1 cellular context compared by ENCODE assay signal in genomic region chr3:98581474-98581873, GRCh38.
TF ChIP-seq lines count a peak whose summit lies in the region.

No MANE protein-coding gene starts in this region.

TF ChIP-seq in GM23338, 12 proteins besides CTCF, POLR2A, EP300 and RAD21 (continued from another document):
- TF ChIP-seq ZNF462 (CRISPR knock-in tag; IDR thresholded peaks at IDR 0.05) = no peak
- TF ChIP-seq STAT1 (IDR thresholded peaks at IDR 0.05; ENCODE audit: unreplicated experiment) = no peak
- TF ChIP-seq EZH2phosphoT487 (IDR thresholded peaks at IDR 0.05; ENCODE audit: unreplicated experiment) = no peak
- no peak for TF ChIP-seq JUNB (IDR thresholded peaks at IDR 0.05; ENCODE audit: unreplicated experiment)
- no peak for TF ChIP-seq CREB1 (CRISPR knock-in tag; IDR thresholded peaks at IDR 0.05; ENCODE audit: low read depth)
- no peak for TF ChIP-seq ETS1 (IDR thresholded peaks at IDR 0.05)
- TF ChIP-seq ZNF114 (CRISPR knock-in tag; IDR thresholded peaks at IDR 0.05) = no peak
- no peak for TF ChIP-seq REST (IDR thresholded peaks at IDR 0.05; ENCODE audit: unreplicated experiment)
